10 cellular contexts compared by ENCODE assay signal in the genomic region with DNA sequence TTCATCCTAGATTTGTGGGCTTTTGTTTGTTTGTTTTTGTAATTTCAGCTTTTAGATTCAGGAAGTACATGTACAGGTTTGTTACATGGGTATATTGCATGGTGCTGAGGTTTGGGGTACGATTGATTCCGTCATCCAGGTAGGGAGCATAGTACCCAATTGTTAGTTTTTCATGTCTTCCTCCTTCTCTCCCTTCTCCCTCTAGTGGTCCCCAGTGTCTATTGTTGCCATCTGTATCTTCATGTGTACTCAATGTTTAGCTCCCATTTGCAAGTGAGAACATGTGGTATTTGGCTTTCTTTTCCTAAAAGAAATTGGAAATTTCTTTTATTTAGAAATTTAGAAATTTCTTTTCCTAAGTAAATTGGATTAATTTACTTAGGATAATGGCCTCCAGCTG. TPM values are rescaled to one million over a fixed set of nuclear protein-coding genes. Genes with fewer than 3 reads are reported as not detected.
DNase-seq lines count a peak whose midpoint lies in the region; ATAC-seq, FAIRE-seq and TF ChIP-seq lines count a peak whose summit lies in the region.
"Had no signal": no experiment of that assay in that cellular context is flagged by ENCODE, and none has a peak within 500 bp of the region (broad histone marks: within the 10 kb centered on the region; RNA-seq: fewer than 3 reads in every experiment).

No MANE protein-coding gene starts in this region.

- no peak overlapping the region for H3K4ac ChIP-seq in mesenchymal stem cell (ENCODE audit: low read depth in 1 of 2, low read length in 2 of 2)

- no peak overlapping the region for H2BK12ac ChIP-seq in mesenchymal stem cell (ENCODE audit: low read length in 2 of 2)

- H2AK5ac ChIP-seq in mesenchymal stem cell (ENCODE audit: low read length, severe bottlenecking), result no peak overlapping the region

- ATAC-seq in GM19328 (IDR thresholded peaks at IDR 0.05; ENCODE audit: unreplicated experiment), result no peak
- no peak for ATAC-seq in HG03457 (IDR thresholded peaks at IDR 0.05; ENCODE audit: unreplicated experiment)

- peaks cover 12% of the 10 kb centered on the region for H3K4me1 Mint-ChIP-seq in activated T-helper 2 cell treated with anti-CD3 and anti-CD28 coated beads, Interferon-gamma antibody, Interleukin-2, Interleukin-4, amounts not matched to agents 10 μg/mL and 5 μg/mL and 100 μg/mL, durations not matched to agents 14 hours and 24 hours and 36 hours (ENCODE audit: low read depth)

- no peak overlapping the region for H3K14ac ChIP-seq in mesenchymal stem cell (ENCODE audit: low read length in 2 of 2)

- no peaks in the 10 kb centered on the region for H3K27me3 ChIP-seq in mesenchymal stem cell (ENCODE audit: control insufficient read depth in 1 of 2, insufficient read depth in 1 of 2, low read length in 2 of 2)
- no peaks in the 10 kb centered on the region for H3K27me3 ChIP-seq in thyroid gland

- no peak for TF ChIP-seq POLR2A in thyroid gland (IDR thresholded peaks at IDR 0.05)

- DNase-seq in D721Med (ENCODE audit: insufficient read length, low spot score) (no peak), HuH-7 (ENCODE audit: low spot score) (peak; percentile 5), astrocyte of the cerebellum (ENCODE audit: low read depth) (no peak), mesenchymal stem cell (peak; percentile 52), thyroid gland (no peak)
- DNase-seq in activated T-helper 2 cell treated with anti-CD3 and anti-CD28 coated beads, Interferon-gamma antibody, Interleukin-2, Interleukin-4, amounts not matched to agents 10 μg/mL and 5 μg/mL and 100 μg/mL, durations not matched to agents 14 hours and 24 hours and 36 hours (ENCODE audit: low spot score), result no peak
- DNase-seq: activated T-cell treated with anti-CD3 and anti-CD28 coated beads, Interleukin-2, amount 50 U/mL, for 1 hour; head of caudate nucleus had no signal

- H3K79me1 ChIP-seq in mesenchymal stem cell (replicated peaks; ENCODE audit: low read length, poor library complexity, severe bottlenecking), result peaks cover 24% of the 10 kb centered on the region

- in situ Hi-C loops in astrocyte of the cerebellum (cut with HindIII; ENCODE audit: low sequenced_read_pairs), result no loop called here

- no peaks in the 10 kb centered on the region for H3K9me3 ChIP-seq in mesenchymal stem cell (ENCODE audit: control insufficient read depth, low read length)
- H3K9me3 ChIP-seq in thyroid gland, result no peaks in the 10 kb centered on the region

- TF ChIP-seq CTCF in D721Med (IDR thresholded peaks at IDR 0.05; ENCODE audit: insufficient read depth, missing control alignments), result peak; percentile 20
- TF ChIP-seq CTCF in astrocyte of the cerebellum (IDR thresholded peaks at IDR 0.05; ENCODE audit: low read depth, low read length, missing control alignments), result peak; percentile 70
- peak in 1 of 6 experiments; percentile 14 for TF ChIP-seq CTCF in thyroid gland (IDR thresholded peaks at IDR 0.05)

- no peak for FAIRE-seq in D721Med (lab: Jason Lieb, UNC)

- no peak overlapping the region for H3K4me3 Mint-ChIP-seq in activated T-helper 2 cell treated with anti-CD3 and anti-CD28 coated beads, Interferon-gamma antibody, Interleukin-2, Interleukin-4, amounts not matched to agents 10 μg/mL and 5 μg/mL and 100 μg/mL, durations not matched to agents 14 hours and 24 hours and 36 hours (ENCODE audit: low read depth)

- no peak overlapping the region for H3K18ac ChIP-seq in mesenchymal stem cell (ENCODE audit: low read depth in 1 of 2, low read length in 2 of 2)

- H2AFZ ChIP-seq in mesenchymal stem cell (ENCODE audit: low read depth, low read length), result no peak overlapping the region

- peaks cover 16 to 36% of the 10 kb centered on the region in 2 experiments for H3K36me3 ChIP-seq in mesenchymal stem cell (ENCODE audit: control insufficient read depth in 1 of 2, insufficient read depth in 2 of 2, low read depth in 1 of 2, low read length in 2 of 2)
- peaks cover 0 to 8% of the 10 kb centered on the region in 2 donors for H3K36me3 ChIP-seq in thyroid gland

- H3K9me3 Mint-ChIP-seq in activated T-helper 2 cell treated with anti-CD3 and anti-CD28 coated beads, Interferon-gamma antibody, Interleukin-2, Interleukin-4, amounts not matched to agents 10 μg/mL and 5 μg/mL and 100 μg/mL, durations not matched to agents 14 hours and 24 hours and 36 hours, result no peaks in the 10 kb centered on the region

- no peak overlapping the region for H4K8ac ChIP-seq in mesenchymal stem cell (ENCODE audit: low read length)

- H3K27ac ChIP-seq in mesenchymal stem cell (ENCODE audit: low read length, poor library complexity, severe bottlenecking) (no peak overlapping the region), thyroid gland (no peak overlapping the region)

- H3K27ac Mint-ChIP-seq in activated T-helper 2 cell treated with anti-CD3 and anti-CD28 coated beads, Interferon-gamma antibody, Interleukin-2, Interleukin-4, amounts not matched to agents 10 μg/mL and 5 μg/mL and 100 μg/mL, durations not matched to agents 14 hours and 24 hours and 36 hours, result no peak overlapping the region

- intact Hi-C loops in activated T-helper 2 cell treated with anti-CD3 and anti-CD28 coated beads, Interferon-gamma antibody, Interleukin-2, Interleukin-4, amounts not matched to agents 10 μg/mL and 5 μg/mL and 100 μg/mL, durations not matched to agents 14 hours and 24 hours and 36 hours (cut with micrococcal nuclease), result loop anchor here (5.0 kb wide), 1 partner anchor 113 kb away; the partner anchor contains the start of gene APPBP2
- intact Hi-C loops in thyroid gland (cut with DNase I), result loop anchor here (10.0 kb wide), 1 partner anchor 66 kb away; no protein-coding TSS in a partner anchor

- peaks cover 24% of the 10 kb centered on the region for H3K36me3 Mint-ChIP-seq in activated T-helper 2 cell treated with anti-CD3 and anti-CD28 coated beads, Interferon-gamma antibody, Interleukin-2, Interleukin-4, amounts not matched to agents 10 μg/mL and 5 μg/mL and 100 μg/mL, durations not matched to agents 14 hours and 24 hours and 36 hours (ENCODE audit: low read depth)

- no peak overlapping the region for H3K4me2 ChIP-seq in mesenchymal stem cell (ENCODE audit: low read length, poor library complexity, severe bottlenecking)

- no peaks in the 10 kb centered on the region for H3K4me1 ChIP-seq in mesenchymal stem cell (ENCODE audit: control insufficient read depth, insufficient read depth, low read depth, low read length)
- peaks cover 0 to 6% of the 10 kb centered on the region in 2 donors for H3K4me1 ChIP-seq in thyroid gland

- no peak overlapping the region for H3K4me3 ChIP-seq in astrocyte of the cerebellum (ENCODE audit: low read depth, low read length)
- no peak overlapping the region for H3K4me3 ChIP-seq in mesenchymal stem cell (ENCODE audit: insufficient read depth in 1 of 2, low read depth in 1 of 2, low read length in 2 of 2)
- H3K4me3 ChIP-seq in thyroid gland (replicated peaks in 1 of 3), result no peak overlapping the region

- no peaks in the 10 kb centered on the region for H3K27me3 Mint-ChIP-seq in activated T-helper 2 cell treated with anti-CD3 and anti-CD28 coated beads, Interferon-gamma antibody, Interleukin-2, Interleukin-4, amounts not matched to agents 10 μg/mL and 5 μg/mL and 100 μg/mL, durations not matched to agents 14 hours and 24 hours and 36 hours (ENCODE audit: low read depth)

- no peak overlapping the region for H2BK15ac ChIP-seq in mesenchymal stem cell (ENCODE audit: low read depth, poor library complexity, severe bottlenecking)

- no peak overlapping the region for H2BK5ac ChIP-seq in mesenchymal stem cell (ENCODE audit: low read depth, low read length, poor library complexity, severe bottlenecking)

- H2BK120ac ChIP-seq in mesenchymal stem cell (ENCODE audit: low read depth, low read length), result no peak overlapping the region

- no peak overlapping the region for H3K23ac ChIP-seq in mesenchymal stem cell (ENCODE audit: low read length in 2 of 2)

- WGBS in mesenchymal stem cell, result 100% methylated on average over 2 of the region's 2 CpGs
- 90 to 91% methylated on average over 2 of the region's 2 CpGs for WGBS in thyroid gland, 2 donors

- H4K91ac ChIP-seq in mesenchymal stem cell (ENCODE audit: low read length), result no peak overlapping the region

- no peak overlapping the region for H3K9ac ChIP-seq in mesenchymal stem cell (ENCODE audit: low read length)

RNA-seq across cellular contexts. Expression of gene BCAS3, which starts 37.1 kb away (rescaled TPM):
- polyA plus RNA-seq in mesenchymal stem cell (2013, experiment 1 of 2), result 14.1 TPM
- polyA plus RNA-seq in mesenchymal stem cell (2013, experiment 2 of 2), result 13.7 TPM
- 10.7 and 13.5 TPM in 2 replicates for total RNA-seq in activated T-helper 2 cell treated with anti-CD3 and anti-CD28 coated beads, Interferon-gamma antibody, Interleukin-2, Interleukin-4, amounts not matched to agents 10 μg/mL and 5 μg/mL and 100 μg/mL, durations not matched to agents 14 hours and 24 hours and 36 hours
- total RNA-seq in thyroid gland, result 10 to 100 TPM; 41.8 to 78.7 (median 51.6) TPM

RNA-seq across cellular contexts. Expression of gene PPM1D, which starts 40.5 kb away (rescaled TPM):
- polyA plus RNA-seq in mesenchymal stem cell (2013, experiment 1 of 2), result 10.7 TPM
- polyA plus RNA-seq in mesenchymal stem cell (2013, experiment 2 of 2), result 10.7 TPM
- 14.9 and 15.1 TPM in 2 replicates for total RNA-seq in activated T-helper 2 cell treated with anti-CD3 and anti-CD28 coated beads, Interferon-gamma antibody, Interleukin-2, Interleukin-4, amounts not matched to agents 10 μg/mL and 5 μg/mL and 100 μg/mL, durations not matched to agents 14 hours and 24 hours and 36 hours
- 10 to 100 TPM; 11.3 to 19.5 (median 15.2) TPM for total RNA-seq in thyroid gland

Comparison
In these comparisons a context has a peak if more than half of its experiments do, and no peak if none do; other contexts are left out.
1. DNase-seq: peak in HuH-7 (single experiment) and mesenchymal stem cell (single experiment); none in D721Med (single experiment), astrocyte of the cerebellum (single experiment), activated T-helper 2 cell treated with anti-CD3 and anti-CD28 coated beads, Interferon-gamma antibody, Interleukin-2, Interleukin-4, amounts not matched to agents 10 μg/mL and 5 μg/mL and 100 μg/mL, durations not matched to agents 14 hours and 24 hours and 36 hours (single experiment) and thyroid gland (0 of 2).